8 cellular contexts compared by ENCODE assay signal in genomic region chr22:20298803-20299735, GRCh38. TPM values are rescaled to one million over a fixed set of nuclear protein-coding genes. Genes with fewer than 3 reads are reported as not detected.
A peak's percentile ranks its signal among the peaks of the same experiment; 100 is the strongest.
DNase-seq lines count a peak whose midpoint lies in the region; ATAC-seq and TF ChIP-seq lines count a peak whose summit lies in the region.

No MANE protein-coding gene starts in this region.

- no peak overlapping the region for H3K27ac Mint-ChIP-seq in WTC11

- H3K4me1 ChIP-seq in mammary epithelial cell (ENCODE audit: insufficient read depth, low read length), result no peaks in the 10 kb centered on the region

- H3K27me3 Mint-ChIP-seq in WTC11 (ENCODE audit: low read depth), result peaks cover 53% of the 10 kb centered on the region

- intact Hi-C loops in mammary epithelial cell (cut with micrococcal nuclease), result loop anchor here (5.0 kb wide), 1 partner anchor 158 kb away; no protein-coding TSS in a partner anchor

- peak overlapping the region; percentile 81 for H2AFZ ChIP-seq in mammary epithelial cell (ENCODE audit: low read depth, low read length)

- no peaks in the 10 kb centered on the region for H3K36me3 ChIP-seq in mammary epithelial cell (ENCODE audit: insufficient read depth, low read length)

- H4K20me1 ChIP-seq in mammary epithelial cell (ENCODE audit: insufficient read depth, low read length), result no peaks in the 10 kb centered on the region

- H3K27me3 ChIP-seq in mammary epithelial cell (ENCODE audit: insufficient read depth, low read length), result no peaks in the 10 kb centered on the region

- dilution Hi-C loops in mammary epithelial cell (cut with HindIII; ENCODE audit: low sequenced_read_pairs), result no loop called here

- DNase-seq in DMS 273 treated with DMSO at 0.1 percent for 48 hours (lab: John Stamatoyannopoulos, UW), result peak; percentile 48
- DNase-seq in NCI-H2107 treated with DMSO at 0.1 percent for 48 hours (lab: John Stamatoyannopoulos, UW; ENCODE audit: unreplicated experiment), result peak; percentile 30
- peak; percentile 96 for DNase-seq in WTC11 (ENCODE audit: low spot score)
- peak; percentile 77 for DNase-seq in mammary epithelial cell
- DNase-seq in iris pigment epithelial cell (ENCODE audit: low read depth), result peak; percentile 83
- DNase-seq in stimulated activated CD4-positive, alpha-beta T cell treated with anti-CD3 and anti-CD28 coated beads, Interleukin-12 subunit alpha, Interleukin-12 subunit beta, amount 100 ng/mL, for 4 hours, result peak; percentile 91

- no peak overlapping the region for H3K27ac ChIP-seq in mammary epithelial cell (ENCODE audit: insufficient read depth, low read depth, low read length)

- peak overlapping the region; percentile 37 to 50 (median 44) for H3K4me3 ChIP-seq in mammary epithelial cell (replicated peaks in 1 of 3; ENCODE audit: insufficient read depth in 1 of 3, low read depth in 2 of 3, low read length in 3 of 3)

- no peaks in the 10 kb centered on the region for H3K9me3 Mint-ChIP-seq in WTC11

- BruUV-seq in mammary epithelial cell (replicated peaks; lab: Mats Ljungman, UMichigan), result no TSS peak

- ATAC-seq in HG02610 (IDR thresholded peaks at IDR 0.05; ENCODE audit: unreplicated experiment) (peak; percentile 56), WTC11 (peak; percentile 85), GM21737 (IDR thresholded peaks at IDR 0.05; ENCODE audit: unreplicated experiment) (no peak)

- CTCF ChIA-PET in WTC11 (lab: Charles Lee), result interaction anchor here (0.6 to 2.0 kb wide), 15 partner anchors 18 to 209 kb away, joined by 3 to 14 read pairs (median 4); partner anchors contain the start of gene DGCR6L
- CTCF ChIA-PET in mammary epithelial cell (lab: Charles Lee; ENCODE audit: low non-redundant PET), result interaction anchor here (0.7 kb wide), 1 partner anchor 19 kb away, joined by 3 read pairs; no protein-coding TSS in a partner anchor

- no peak overlapping the region for H3K9ac ChIP-seq in mammary epithelial cell (ENCODE audit: insufficient read depth, low read length)

- H3K4me1 Mint-ChIP-seq in WTC11, result peaks cover 6% of the 10 kb centered on the region; the same call in 1 of the 2 replicates

- TF ChIP-seq CTCF in WTC11 (IDR thresholded peaks at IDR 0.05), result no peak
- TF ChIP-seq CTCF in mammary epithelial cell (conservative IDR thresholded peaks at IDR 0.05 in 1 of 2, IDR thresholded peaks at IDR 0.05 in 1 of 2; ENCODE audit: extremely low read depth in 1 of 2, insufficient read depth in 1 of 2, low read depth in 1 of 2, low read length in 2 of 2), result no peak

- H3K36me3 Mint-ChIP-seq in WTC11, result no peaks in the 10 kb centered on the region

- POLR2A ChIA-PET in WTC11 (lab: Charles Lee), result interaction anchor here (0.5 to 1.0 kb wide), 2 partner anchors 171 to 801 kb away, joined by 3 read pairs; no protein-coding TSS in a partner anchor

- WGBS in mammary epithelial cell (ENCODE audit: low coverage, missing lambda C conversion rate), result 0% methylated on average over 5 of the region's 88 CpGs

- no peaks in the 10 kb centered on the region for H3K9me3 ChIP-seq in mammary epithelial cell (replicated peaks; ENCODE audit: insufficient read depth, low read length)

- H3K79me2 ChIP-seq in mammary epithelial cell (ENCODE audit: insufficient read depth, low read length), result no peaks in the 10 kb centered on the region

- H3K4me3 Mint-ChIP-seq in WTC11, result peak overlapping the region; percentile 65

- in situ Hi-C loops in mammary epithelial cell (cut with MboI; ENCODE audit: low sequenced_read_pairs in 2 of 2), result loop anchor here (10.0 to 25.0 kb wide), 2 partner anchors 144 to 1362 kb away; partner anchors contain the start of genes CCDC188 (in 1 of the 2) and PRODH (in 1 of the 2)

- H3K4me2 ChIP-seq in mammary epithelial cell (ENCODE audit: insufficient read depth, low read depth, low read length), result peak overlapping the region; percentile 94

TF ChIP-seq in WTC11, 78 proteins besides CTCF, POLR2A, EP300 and RAD21:
- TF ChIP-seq ARID4B (CRISPR knock-in tag; IDR thresholded peaks at IDR 0.05; ENCODE audit: borderline replicate concordance) (0 out of 2 replicates have a peak, but pooled peaks have one; percentile 3), OVOL2 (CRISPR knock-in tag; IDR thresholded peaks at IDR 0.05; ENCODE audit: borderline replicate concordance) (no peak), FOXP4 (CRISPR knock-in tag; IDR thresholded peaks at IDR 0.05) (peak; percentile 46; the same call in 1 of the 2 replicates), E2F5 (CRISPR knock-in tag; IDR thresholded peaks at IDR 0.05) (peak; percentile 46; the same call in 1 of the 2 replicates), MYBL2 (CRISPR knock-in tag; IDR thresholded peaks at IDR 0.05) (0 out of 2 replicates have a peak, but pooled peaks have one; percentile 36), SMAD3 (CRISPR knock-in tag; IDR thresholded peaks at IDR 0.05; ENCODE audit: borderline replicate concordance) (no peak), ZBTB43 (CRISPR knock-in tag; IDR thresholded peaks at IDR 0.05) (0 out of 2 replicates have a peak, but pooled peaks have one; percentile 50), SP1 (CRISPR knock-in tag; conservative IDR thresholded peaks at IDR 0.05) (peak; percentile 73)

RNA-seq across cellular contexts. Expression of gene DGCR6L, which starts 20.8 kb away (rescaled TPM):
- total RNA-seq in WTC11 (2021) (61.9 to 68.5 TPM (median 63.6 TPM) in 3 replicates), mammary epithelial cell (10 to 100 TPM; 28.7 to 40.8 TPM)
- 40.6 TPM for polyA plus RNA-seq in mammary epithelial cell
- 6.7 TPM for polyA minus RNA-seq in mammary epithelial cell

RNA-seq across cellular contexts. Expression of gene RTN4R, which starts 31.0 kb away (rescaled TPM):
- total RNA-seq in WTC11 (2021), result 23.0 to 27.0 TPM (median 25.0 TPM) in 3 replicates
- total RNA-seq in mammary epithelial cell, result 10 to 100 TPM in 1 of 2 donors, 1 to 10 TPM in 1; 3.8 to 10.5 TPM
- polyA plus RNA-seq in mammary epithelial cell, result 10.5 TPM
- 2.4 TPM for polyA minus RNA-seq in mammary epithelial cell

Comparison
In these comparisons a context has a peak if more than half of its experiments do, and no peak if none do; other contexts are left out.
1. DNase-seq: peak in every context shown above with its lines; median percentile 96 in WTC11; 91 in stimulated activated CD4-positive, alpha-beta T cell treated with anti-CD3 and anti-CD28 coated beads, Interleukin-12 subunit alpha, Interleukin-12 subunit beta, amount 100 ng/mL, for 4 hours; 83 in iris pigment epithelial cell; 77 in mammary epithelial cell; 48 in DMS 273 treated with DMSO at 0.1 percent for 48 hours; 30 in NCI-H2107 treated with DMSO at 0.1 percent for 48 hours.